1 cellular context compared by ENCODE assay signal in genomic region chr1:15314328-15315281, GRCh38.
TF ChIP-seq lines count a peak whose summit lies in the region.

No MANE protein-coding gene starts in this region.

TF ChIP-seq in IMR-90, 13 proteins besides CTCF, POLR2A, EP300 and RAD21 (continued from another document):
- no peak for TF ChIP-seq NFE2L2 (IDR thresholded peaks at IDR 0.05; ENCODE audit: low read depth, low read length)
- TF ChIP-seq CEBPB (IDR thresholded peaks at IDR 0.05; ENCODE audit: low read depth, low read length): no peak
- no peak for TF ChIP-seq USF2 (IDR thresholded peaks at IDR 0.05; ENCODE audit: low read depth, low read length)
- no peak for TF ChIP-seq RCOR1 (IDR thresholded peaks at IDR 0.05; ENCODE audit: insufficient replicate concordance, low read length)
- no peak for TF ChIP-seq MXI1 (IDR thresholded peaks at IDR 0.05; ENCODE audit: borderline replicate concordance, low read depth, low read length)
- no peak for TF ChIP-seq CHD1 (IDR thresholded peaks at IDR 0.05; ENCODE audit: low read depth, low read length)
- TF ChIP-seq RFX5 (IDR thresholded peaks at IDR 0.05; ENCODE audit: low read depth, low read length): no peak
